Comparison of ENCODE assay signal across 29 cellular contexts in genomic region chr6:152941746-152942145, GRCh38. TPM values are rescaled to one million over a fixed set of nuclear protein-coding genes. Genes with fewer than 3 reads are reported as not detected.
"Had no signal": no experiment of that assay in that cellular context is flagged by ENCODE, and none has a peak within 500 bp of the region (broad histone marks: within the 10 kb centered on the region; RNA-seq: fewer than 3 reads in every experiment).

No MANE protein-coding gene starts in this region.

- H3K4me1 Mint-ChIP-seq: activated CD4-positive, alpha-beta T cell treated with anti-CD3 and anti-CD28 coated beads for 36 hours; activated CD4-positive, alpha-beta T cell treated with anti-CD3 and anti-CD28 coated beads, Interleukin-2, amount 10 ng/mL, durations not matched to agents 24 days and 14 days; activated CD8-positive, alpha-beta memory T cell treated with anti-CD3 and anti-CD28 coated beads, Interleukin-2, amount 10 ng/mL, durations not matched to agents 7 days and 5 days; activated naive CD4-positive, alpha-beta T cell treated with anti-CD3 and anti-CD28 coated beads, Interleukin-2, amount 10 ng/mL, durations not matched to agents 7 days and 5 days; activated naive CD8-positive, alpha-beta T cell treated with anti-CD3 and anti-CD28 coated beads, Interleukin-2, amount 10 ng/mL, durations not matched to agents 7 days and 5 days; brain; central memory CD8-positive, alpha-beta T cell; endodermal cell; T-helper 17 cell had no signal

- H3K27ac Mint-ChIP-seq: activated CD4-positive, alpha-beta memory T cell treated with anti-CD3 and anti-CD28 coated beads for 36 hours; activated CD4-positive, alpha-beta T cell treated with anti-CD3 and anti-CD28 coated beads for 36 hours; activated CD4-positive, alpha-beta T cell treated with anti-CD3 and anti-CD28 coated beads, Interleukin-2, amount 10 ng/mL, durations not matched to agents 24 days and 14 days; activated CD8-positive, alpha-beta memory T cell treated with anti-CD3 and anti-CD28 coated beads, Interleukin-2, amount 10 ng/mL, durations not matched to agents 7 days and 5 days; activated CD8-positive, alpha-beta T cell treated with anti-CD3 and anti-CD28 coated beads, Interleukin-2, amount 10 ng/mL, durations not matched to agents 7 days and 5 days; activated naive CD4-positive, alpha-beta T cell treated with anti-CD3 and anti-CD28 coated beads, Interleukin-2, amount 10 ng/mL, durations not matched to agents 7 days and 5 days; activated naive CD4-positive, alpha-beta T cell treated with anti-CD3 and anti-CD28 coated beads, Interleukin-2, amount 50 U/mL, for 72 hours; activated naive CD8-positive, alpha-beta T cell treated with anti-CD3 and anti-CD28 coated beads, Interleukin-2, amount 10 ng/mL, durations not matched to agents 7 days and 5 days; activated T-helper 1 cell treated with anti-CD3 and anti-CD28 coated beads, Interleukin-12 subunit alpha, Interleukin-12 subunit beta, Interleukin-2, Interleukin-4 antibody, amounts not matched to agents 30 ng/mL and 10 ng/mL and 1 ng/mL, durations not matched to agents 14 hours and 24 hours and 36 hours; activated T-helper 2 cell treated with anti-CD3 and anti-CD28 coated beads, Interferon-gamma antibody, Interleukin-2, Interleukin-4, amounts not matched to agents 10 μg/mL and 5 μg/mL and 100 μg/mL, durations not matched to agents 14 hours and 24 hours and 36 hours; brain; dendritic cell treated with granulocyte-macrophage colony-stimulating factor and Interleukin-4, amounts not matched to agents 40 ng/mL and 50 ng/mL, for 4 days; endodermal cell; T-helper 17 cell; T-helper 2 cell treated with Interferon-gamma antibody and Interleukin-4, amounts not matched to agents 5 μg/mL and 100 μg/mL, for 36 hours had no signal

- H3K4me3 Mint-ChIP-seq: activated CD4-positive, alpha-beta memory T cell treated with anti-CD3 and anti-CD28 coated beads for 36 hours; activated CD4-positive, alpha-beta T cell treated with anti-CD3 and anti-CD28 coated beads for 36 hours; activated CD4-positive, alpha-beta T cell treated with anti-CD3 and anti-CD28 coated beads, Interleukin-2, amount 10 ng/mL, durations not matched to agents 24 days and 14 days; activated CD8-positive, alpha-beta memory T cell treated with anti-CD3 and anti-CD28 coated beads, Interleukin-2, amount 10 ng/mL, durations not matched to agents 7 days and 5 days; activated CD8-positive, alpha-beta T cell treated with anti-CD3 and anti-CD28 coated beads, Interleukin-2, amount 10 ng/mL, durations not matched to agents 7 days and 5 days; activated naive CD4-positive, alpha-beta T cell treated with anti-CD3 and anti-CD28 coated beads, Interleukin-2, amount 10 ng/mL, durations not matched to agents 7 days and 5 days; activated naive CD8-positive, alpha-beta T cell treated with anti-CD3 and anti-CD28 coated beads, Interleukin-2, amount 10 ng/mL, durations not matched to agents 7 days and 5 days; activated T-helper 1 cell treated with anti-CD3 and anti-CD28 coated beads, Interleukin-12 subunit alpha, Interleukin-12 subunit beta, Interleukin-2, Interleukin-4 antibody, amounts not matched to agents 30 ng/mL and 10 ng/mL and 1 ng/mL, durations not matched to agents 14 hours and 24 hours and 36 hours; brain; central memory CD8-positive, alpha-beta T cell; dendritic cell treated with granulocyte-macrophage colony-stimulating factor and Interleukin-4, amounts not matched to agents 40 ng/mL and 50 ng/mL, for 4 days; endodermal cell; T-helper 17 cell; T-helper 2 cell treated with Interferon-gamma antibody and Interleukin-4, amounts not matched to agents 5 μg/mL and 100 μg/mL, for 36 hours had no signal

- H3K9me3 Mint-ChIP-seq: activated CD4-positive, alpha-beta memory T cell treated with anti-CD3 and anti-CD28 coated beads for 36 hours; activated CD4-positive, alpha-beta T cell treated with anti-CD3 and anti-CD28 coated beads, Interleukin-2, amount 10 ng/mL, durations not matched to agents 24 days and 14 days; activated naive CD4-positive, alpha-beta T cell treated with anti-CD3 and anti-CD28 coated beads, Interleukin-2, amount 10 ng/mL, durations not matched to agents 7 days and 5 days; activated naive CD4-positive, alpha-beta T cell treated with anti-CD3 and anti-CD28 coated beads, Interleukin-2, amount 50 U/mL, for 72 hours; activated naive CD8-positive, alpha-beta T cell treated with anti-CD3 and anti-CD28 coated beads, Interleukin-2, amount 10 ng/mL, durations not matched to agents 7 days and 5 days; activated T-helper 1 cell treated with anti-CD3 and anti-CD28 coated beads, Interleukin-12 subunit alpha, Interleukin-12 subunit beta, Interleukin-2, Interleukin-4 antibody, amounts not matched to agents 30 ng/mL and 10 ng/mL and 1 ng/mL, durations not matched to agents 14 hours and 24 hours and 36 hours; activated T-helper 2 cell treated with anti-CD3 and anti-CD28 coated beads, Interferon-gamma antibody, Interleukin-2, Interleukin-4, amounts not matched to agents 10 μg/mL and 5 μg/mL and 100 μg/mL, durations not matched to agents 14 hours and 24 hours and 36 hours; brain; central memory CD8-positive, alpha-beta T cell; dendritic cell treated with granulocyte-macrophage colony-stimulating factor and Interleukin-4, amounts not matched to agents 40 ng/mL and 50 ng/mL, for 4 days; endodermal cell; T-helper 2 cell treated with Interferon-gamma antibody and Interleukin-4, amounts not matched to agents 5 μg/mL and 100 μg/mL, for 36 hours had no signal

- H3K36me3 Mint-ChIP-seq: activated CD4-positive, alpha-beta memory T cell treated with anti-CD3 and anti-CD28 coated beads for 36 hours; activated CD8-positive, alpha-beta memory T cell treated with anti-CD3 and anti-CD28 coated beads, Interleukin-2, amount 10 ng/mL, durations not matched to agents 7 days and 5 days; activated naive CD4-positive, alpha-beta T cell treated with anti-CD3 and anti-CD28 coated beads, Interleukin-2, amount 10 ng/mL, durations not matched to agents 7 days and 5 days; activated naive CD4-positive, alpha-beta T cell treated with anti-CD3 and anti-CD28 coated beads, Interleukin-2, amount 50 U/mL, for 72 hours; activated naive CD8-positive, alpha-beta T cell treated with anti-CD3 and anti-CD28 coated beads, Interleukin-2, amount 10 ng/mL, durations not matched to agents 7 days and 5 days; brain had no signal

- ATAC-seq: activated CD4-positive, alpha-beta T cell treated with anti-CD3 and anti-CD28 coated beads for 36 hours; activated CD8-positive, alpha-beta memory T cell treated with anti-CD3 and anti-CD28 coated beads, Interleukin-2, amount 10 ng/mL, durations not matched to agents 7 days and 5 days; activated CD8-positive, alpha-beta T cell treated with anti-CD3 and anti-CD28 coated beads, Interleukin-2, amount 10 ng/mL, durations not matched to agents 7 days and 5 days; activated naive CD4-positive, alpha-beta T cell treated with anti-CD3 and anti-CD28 coated beads, Interleukin-2, amount 50 U/mL, for 72 hours; esophagus mucosa; T-helper 17 cell had no signal

- DNase-seq: activated CD4-positive, alpha-beta memory T cell treated with anti-CD3 and anti-CD28 coated beads for 36 hours; activated CD4-positive, alpha-beta T cell treated with anti-CD3 and anti-CD28 coated beads for 36 hours; activated CD4-positive, alpha-beta T cell treated with anti-CD3 and anti-CD28 coated beads, Interleukin-2, amount 10 ng/mL, durations not matched to agents 24 days and 14 days; activated CD4-positive, CD25-positive, alpha-beta regulatory T cell; activated CD4-positive, CD25-positive, alpha-beta regulatory T cell treated with anti-CD3 and anti-CD28 coated beads, Interleukin-2, amount 50 U/mL, for 72 hours; activated CD8-positive, alpha-beta memory T cell treated with anti-CD3 and anti-CD28 coated beads, Interleukin-2, amount 10 ng/mL, durations not matched to agents 7 days and 5 days; activated CD8-positive, alpha-beta memory T cell treated with anti-CD3 and anti-CD28 coated beads, Interleukin-2, amount 50 U/mL, for 4 hours; activated CD8-positive, alpha-beta T cell treated with anti-CD3 and anti-CD28 coated beads, Interleukin-2, amount 10 ng/mL, durations not matched to agents 7 days and 5 days; activated gamma-delta T cell; activated naive CD4-positive, alpha-beta T cell; activated naive CD4-positive, alpha-beta T cell treated with anti-CD3 and anti-CD28 coated beads, Interleukin-2, amount 10 ng/mL, durations not matched to agents 7 days and 5 days; activated naive CD8-positive, alpha-beta T cell treated with anti-CD3 and anti-CD28 coated beads, Interleukin-2, amount 10 ng/mL, durations not matched to agents 7 days and 5 days; activated T-cell treated with anti-CD3 and anti-CD28 coated beads, Interleukin-2, amount 50 U/mL, for 1 hour; activated T-cell treated with anti-CD3 and anti-CD28 coated beads, Interleukin-2, amount 50 U/mL, for 48 hours; dorsolateral prefrontal cortex; effector memory CD4-positive, alpha-beta T cell; endodermal cell; head of caudate nucleus; T-helper 17 cell; T1000 had no signal

RNA-seq across cellular contexts. Expression of gene FBXO5, which starts 41.1 kb away (rescaled TPM):
- total RNA-seq: ascending aorta had no signal
